Comparison of ENCODE assay signal across 8 cellular contexts in genomic region chr11:90222459-90223247, GRCh38.
A peak's percentile ranks its signal among the peaks of the same experiment; 100 is the strongest.
DNase-seq lines count a peak whose midpoint lies in the region; ATAC-seq lines count a peak whose summit lies in the region.

TSS of gene CHORDC1 (minus strand) at chr11:90223049. CDS start at chr11:90222954, 95 bp downstream.

- DNase-seq in NCI-H1436 (lab: John Stamatoyannopoulos, UW) (peak; percentile 82), NCI-H1436 treated with DMSO at 0.1 percent for 48 hours (lab: John Stamatoyannopoulos, UW) (no peak), NCI-H2081 treated with DMSO at 0.1 percent for 48 hours (lab: John Stamatoyannopoulos, UW) (peak; percentile 57), T1000 (lab: John Stamatoyannopoulos, UW) (peak; percentile 76), astrocyte of the hippocampus (ENCODE audit: low read depth, low spot score) (peak; percentile 94), hypothalamus (lab: John Stamatoyannopoulos, UW) (peak; percentile 52 to 98 (median 90)), retina (peak; percentile 93)

- peak; percentile 87 for ATAC-seq in HG02973 (IDR thresholded peaks at IDR 0.05; ENCODE audit: unreplicated experiment)
